Comparison of ENCODE assay signal across 9 cellular contexts in genomic region chr20:20367681-20368413, GRCh38. TPM values are rescaled to one million over a fixed set of nuclear protein-coding genes. Genes with fewer than 3 reads are reported as not detected.
DNase-seq lines count a peak whose midpoint lies in the region; ATAC-seq and TF ChIP-seq lines count a peak whose summit lies in the region.
"Had no signal": no experiment of that assay in that cellular context is flagged by ENCODE, and none has a peak within 500 bp of the region (broad histone marks: within the 10 kb centered on the region; RNA-seq: fewer than 3 reads in every experiment).

INSM1 (plus strand) TSS chr20:20368104; CDS start chr20:20368268, 164 bp downstream.

- H3K27me3 ChIP-seq in HUES48 (ENCODE audit: control insufficient read depth, insufficient read depth, low read length) (peaks cover 93% of the 10 kb centered on the region), gastroesophageal sphincter (peaks cover 100% of the 10 kb centered on the region), smooth muscle cell (ENCODE audit: low read depth) (peaks cover 97% of the 10 kb centered on the region)

- H3K4me3 ChIP-seq in HUES48 (ENCODE audit: low read depth, low read length) (peak within 1 kb of the TSS; percentile 61; the same call in 1 of the 2 replicates), gastroesophageal sphincter (peak within 1 kb of the TSS in 1 of 2 donors; percentile 44), smooth muscle cell (peak within 1 kb of the TSS; percentile 34)

- no peaks in the 10 kb centered on the region for H3F3A ChIP-seq in smooth muscle cell (ENCODE audit: low read depth)

- H3K4me1 ChIP-seq in HUES48 (ENCODE audit: control insufficient read depth, insufficient read depth, low read length), result peaks cover 45% of the 10 kb centered on the region
- peaks cover 0 to 61% (median 16%) of the 10 kb centered on the region in 3 donors for H3K4me1 ChIP-seq in gastroesophageal sphincter
- peaks cover 6% of the 10 kb centered on the region for H3K4me1 ChIP-seq in smooth muscle cell (ENCODE audit: low read depth)

- DNase-seq in COLO668 (lab: John Stamatoyannopoulos, UW; ENCODE audit: unreplicated experiment) (peak; percentile 99), SHP77 treated with DMSO at 0.1 percent for 48 hours (lab: John Stamatoyannopoulos, UW) (peak; percentile 93), smooth muscle cell (lab: John Stamatoyannopoulos, UW; ENCODE audit: unreplicated experiment) (no peak), 8988T (no peak), NK-92 (lab: John Stamatoyannopoulos, UW; ENCODE audit: unreplicated experiment) (no peak)

- ATAC-seq in gastroesophageal sphincter (peak; percentile 10), HG03196 (IDR thresholded peaks at IDR 0.05; ENCODE audit: unreplicated experiment) (no peak)

- no peak for TF ChIP-seq CTCF in gastroesophageal sphincter (IDR thresholded peaks at IDR 0.05)
- TF ChIP-seq CTCF in smooth muscle cell (IDR thresholded peaks at IDR 0.05; ENCODE audit: borderline replicate concordance, insufficient read depth, poor library complexity, severe bottlenecking), result no peak

- H3K9ac ChIP-seq in HUES48 (ENCODE audit: low read depth, low read length), result no peak within 1 kb of the TSS; the same call in 1 of the 2 replicates
- no peak within 1 kb of the TSS for H3K9ac ChIP-seq in smooth muscle cell (ENCODE audit: low read depth)

- H2AFZ ChIP-seq in smooth muscle cell (ENCODE audit: low read depth), result no peak within 1 kb of the TSS

- no CpG with 5 or more reads among the region's 101 CpGs for WGBS in gastroesophageal sphincter (ENCODE audit: low coverage in 1 of 2), 2 donors
- WGBS in smooth muscle cell (ENCODE audit: low lambda C conversion rate), result under 1% methylated on average over 39 of the region's 101 CpGs

- TF ChIP-seq EP300 in gastroesophageal sphincter (IDR thresholded peaks at IDR 0.05), result no peak

- no peak for TF ChIP-seq POLR2A in gastroesophageal sphincter (IDR thresholded peaks at IDR 0.05)

- no peaks in the 10 kb centered on the region for H3K79me2 ChIP-seq in smooth muscle cell (ENCODE audit: low read depth)

- H3K27ac ChIP-seq in HUES48 (ENCODE audit: low read depth, low read length) (no peak within 1 kb of the TSS), gastroesophageal sphincter (no peak within 1 kb of the TSS), smooth muscle cell (ENCODE audit: low read depth) (no peak within 1 kb of the TSS)

- no peaks in the 10 kb centered on the region for H4K20me1 ChIP-seq in smooth muscle cell (ENCODE audit: low read depth)

- H3K4me2 ChIP-seq in smooth muscle cell, result peak within 1 kb of the TSS; percentile 81

- H3K36me3 ChIP-seq in HUES48 (ENCODE audit: control insufficient read depth, insufficient read depth, low read length) (no peaks in the 10 kb centered on the region), gastroesophageal sphincter (no peaks in the 10 kb centered on the region), smooth muscle cell (ENCODE audit: low read depth) (no peaks in the 10 kb centered on the region)
- H3K36me3 ChIP-seq: adrenal gland had no signal

- H3K9me3 ChIP-seq in HUES48 (ENCODE audit: control insufficient read depth, insufficient read depth, low read length), result no peaks in the 10 kb centered on the region
- H3K9me3 ChIP-seq in gastroesophageal sphincter, result no peaks in the 10 kb centered on the region
- H3K9me3 ChIP-seq in smooth muscle cell (replicated peaks; ENCODE audit: low read depth), result no peaks in the 10 kb centered on the region
- H3K9me3 ChIP-seq: adrenal gland had no signal

RNA-seq across cellular contexts. Expression of gene INSM1, which starts in this region (rescaled TPM):
- under 1 TPM in 1 of 4 donors, not detected in 3; 0.15 TPM for total RNA-seq in gastroesophageal sphincter
- not detected in 2 replicates for total RNA-seq in smooth muscle cell
- not detected in 2 replicates for polyA plus RNA-seq in smooth muscle cell

Comparison
In these comparisons a context has a peak if more than half of its experiments do, and no peak if none do; other contexts are left out.
1. Peak in ATAC-seq in gastroesophageal sphincter; RNA of the gene not detected or under 1 TPM.
2. DNase-seq: peak in COLO668 (single experiment) and SHP77 treated with DMSO at 0.1 percent for 48 hours (single experiment); none in smooth muscle cell (single experiment), 8988T (single experiment) and NK-92 (single experiment).